ENCODE assay signal across 11 cellular contexts in genomic region chr4:6471303-6472007, GRCh38. TPM values are rescaled to one million over a fixed set of nuclear protein-coding genes. Genes with fewer than 3 reads are reported as not detected.
DNase-seq lines count a peak whose midpoint lies in the region; ATAC-seq, FAIRE-seq and TF ChIP-seq lines count a peak whose summit lies in the region.
"Had no signal": no experiment of that assay in that cellular context is flagged by ENCODE, and none has a peak within 500 bp of the region (broad histone marks: within the 10 kb centered on the region; RNA-seq: fewer than 3 reads in every experiment).

No MANE protein-coding gene starts in this region.

- no peak overlapping the region for H3K27ac Mint-ChIP-seq in activated CD4-positive, alpha-beta memory T cell treated with anti-CD3 and anti-CD28 coated beads, Interleukin-2, amount 10 ng/mL, durations not matched to agents 7 days and 5 days
- no peak overlapping the region for H3K27ac Mint-ChIP-seq in activated CD4-positive, alpha-beta memory T cell treated with anti-CD3 and anti-CD28 coated beads for 36 hours
- no peak overlapping the region for H3K27ac Mint-ChIP-seq in memory B cell
- H3K27ac Mint-ChIP-seq: B cell; dendritic cell treated with granulocyte-macrophage colony-stimulating factor and Interleukin-4, amounts not matched to agents 40 ng/mL and 50 ng/mL, for 4 days had no signal

- H3K27me3 Mint-ChIP-seq in activated CD4-positive, alpha-beta memory T cell treated with anti-CD3 and anti-CD28 coated beads, Interleukin-2, amount 10 ng/mL, durations not matched to agents 7 days and 5 days: peaks cover 66% of the 10 kb centered on the region
- peaks cover 64% of the 10 kb centered on the region for H3K27me3 Mint-ChIP-seq in activated CD4-positive, alpha-beta memory T cell treated with anti-CD3 and anti-CD28 coated beads for 36 hours
- peaks cover 29% of the 10 kb centered on the region for H3K27me3 Mint-ChIP-seq in memory B cell

- peak overlapping the region; percentile 2 for H3K4me3 ChIP-seq in bronchial epithelial cell (ENCODE audit: low read depth, low read length)
- H3K4me3 ChIP-seq in thoracic aorta: peak overlapping the region; percentile 73

- peaks cover 3% of the 10 kb centered on the region for H3K4me1 Mint-ChIP-seq in activated CD4-positive, alpha-beta memory T cell treated with anti-CD3 and anti-CD28 coated beads, Interleukin-2, amount 10 ng/mL, durations not matched to agents 7 days and 5 days
- peaks cover 7% of the 10 kb centered on the region for H3K4me1 Mint-ChIP-seq in activated CD4-positive, alpha-beta memory T cell treated with anti-CD3 and anti-CD28 coated beads for 36 hours (ENCODE audit: low read depth)
- peaks cover 2% of the 10 kb centered on the region for H3K4me1 Mint-ChIP-seq in memory B cell

- CTCF ChIA-PET in activated CD4-positive, alpha-beta memory T cell treated with anti-CD3 and anti-CD28 coated beads, Interleukin-2, amount 10 ng/mL, durations not matched to agents 7 days and 5 days (lab: Charles Lee): no interaction called here
- CTCF ChIA-PET in activated CD4-positive, alpha-beta memory T cell treated with anti-CD3 and anti-CD28 coated beads for 36 hours (lab: Charles Lee): no interaction called here

- TF ChIP-seq CTCF in bronchial epithelial cell (IDR thresholded peaks at IDR 0.05; ENCODE audit: insufficient read depth, low read length, severe bottlenecking): no peak
- no peak for TF ChIP-seq CTCF in thoracic aorta (IDR thresholded peaks at IDR 0.05)

- POLR2A ChIA-PET in activated CD4-positive, alpha-beta memory T cell treated with anti-CD3 and anti-CD28 coated beads, Interleukin-2, amount 10 ng/mL, durations not matched to agents 7 days and 5 days (lab: Charles Lee): no interaction called here
- POLR2A ChIA-PET in activated CD4-positive, alpha-beta memory T cell treated with anti-CD3 and anti-CD28 coated beads for 36 hours (lab: Charles Lee): no interaction called here

- H3K36me3 ChIP-seq in bronchial epithelial cell (ENCODE audit: control insufficient read depth, insufficient read depth, low read length) (no peaks in the 10 kb centered on the region), thoracic aorta (no peaks in the 10 kb centered on the region)

- H3K36me3 Mint-ChIP-seq in activated CD4-positive, alpha-beta memory T cell treated with anti-CD3 and anti-CD28 coated beads, Interleukin-2, amount 10 ng/mL, durations not matched to agents 7 days and 5 days (ENCODE audit: low read depth): no peaks in the 10 kb centered on the region
- H3K36me3 Mint-ChIP-seq in activated CD4-positive, alpha-beta memory T cell treated with anti-CD3 and anti-CD28 coated beads for 36 hours: no peaks in the 10 kb centered on the region
- no peaks in the 10 kb centered on the region for H3K36me3 Mint-ChIP-seq in memory B cell

- H3K27ac ChIP-seq in thoracic aorta: no peak overlapping the region

- no peak for ATAC-seq in memory B cell (ENCODE audit: low read depth)
- ATAC-seq in thoracic aorta (ENCODE audit: insufficient number of reproducible peaks, low FRiP score, low read depth): no peak
- ATAC-seq in GM18861 (IDR thresholded peaks at IDR 0.05; ENCODE audit: unreplicated experiment): no peak

- H3K27me3 ChIP-seq in bronchial epithelial cell (ENCODE audit: control insufficient read depth, insufficient read depth, low read length) (peaks cover 7% of the 10 kb centered on the region), thoracic aorta (replicated peaks; ENCODE audit: insufficient read depth) (no peaks in the 10 kb centered on the region)

- DNase-seq in activated CD4-positive, alpha-beta memory T cell treated with anti-CD3 and anti-CD28 coated beads, Interleukin-2, amount 10 ng/mL, durations not matched to agents 7 days and 5 days: peak; percentile 2
- no peak for DNase-seq in activated CD4-positive, alpha-beta memory T cell treated with anti-CD3 and anti-CD28 coated beads for 36 hours
- DNase-seq in bronchial epithelial cell (ENCODE audit: low read depth) (no peak), memory B cell (ENCODE audit: low spot score in 2 of 2) (no peak), thoracic aorta (ENCODE audit: low spot score) (no peak), NOMO-1 (lab: John Stamatoyannopoulos, UW; ENCODE audit: unreplicated experiment in 2 of 2) (no peak)
- no peak for DNase-seq in stimulated activated CD4-positive, alpha-beta T cell treated with anti-CD3 and anti-CD28 coated beads, Interleukin-1b, Interleukin-23, amount 100 ng/mL, for 48 hours
- DNase-seq: SHP77 had no signal

- H3K4me3 Mint-ChIP-seq in activated CD4-positive, alpha-beta memory T cell treated with anti-CD3 and anti-CD28 coated beads, Interleukin-2, amount 10 ng/mL, durations not matched to agents 7 days and 5 days: no peak overlapping the region
- no peak overlapping the region for H3K4me3 Mint-ChIP-seq in activated CD4-positive, alpha-beta memory T cell treated with anti-CD3 and anti-CD28 coated beads for 36 hours
- H3K4me3 Mint-ChIP-seq in memory B cell: peak overlapping the region; percentile 21
- H3K4me3 Mint-ChIP-seq: B cell; dendritic cell treated with granulocyte-macrophage colony-stimulating factor and Interleukin-4, amounts not matched to agents 40 ng/mL and 50 ng/mL, for 4 days had no signal

- peaks cover 8 to 18% of the 10 kb centered on the region in 2 donors for H3K4me1 ChIP-seq in thoracic aorta (ENCODE audit: control insufficient read depth in 1 of 2, low read depth in 2 of 2)

- FAIRE-seq in bronchial epithelial cell (lab: Jason Lieb, UNC): no peak

- H3K9me3 ChIP-seq in thoracic aorta: no peaks in the 10 kb centered on the region

- intact Hi-C loops in activated CD4-positive, alpha-beta memory T cell treated with anti-CD3 and anti-CD28 coated beads for 36 hours (cut with micrococcal nuclease): no loop called here

- H3K9me3 Mint-ChIP-seq in activated CD4-positive, alpha-beta memory T cell treated with anti-CD3 and anti-CD28 coated beads, Interleukin-2, amount 10 ng/mL, durations not matched to agents 7 days and 5 days: no peaks in the 10 kb centered on the region
- H3K9me3 Mint-ChIP-seq in activated CD4-positive, alpha-beta memory T cell treated with anti-CD3 and anti-CD28 coated beads for 36 hours: no peaks in the 10 kb centered on the region
- no peaks in the 10 kb centered on the region for H3K9me3 Mint-ChIP-seq in memory B cell
- H3K9me3 Mint-ChIP-seq: dendritic cell treated with granulocyte-macrophage colony-stimulating factor and Interleukin-4, amounts not matched to agents 40 ng/mL and 50 ng/mL, for 4 days had no signal

RNA-seq across cellular contexts. Expression of gene PPP2R2C, which starts 1.0 kb away (rescaled TPM):
- not detected for total RNA-seq in activated CD4-positive, alpha-beta memory T cell treated with anti-CD3 and anti-CD28 coated beads, Interleukin-2, amount 10 ng/mL, durations not matched to agents 7 days and 5 days
- total RNA-seq in activated CD4-positive, alpha-beta memory T cell treated with anti-CD3 and anti-CD28 coated beads for 36 hours: not detected
- 1.1 and 3.1 TPM in 2 replicates for total RNA-seq in bronchial epithelial cell
- under 1 TPM; 0.14 to 0.41 TPM for total RNA-seq in thoracic aorta
- total RNA-seq: B cell had no signal
